In the genomic region with DNA sequence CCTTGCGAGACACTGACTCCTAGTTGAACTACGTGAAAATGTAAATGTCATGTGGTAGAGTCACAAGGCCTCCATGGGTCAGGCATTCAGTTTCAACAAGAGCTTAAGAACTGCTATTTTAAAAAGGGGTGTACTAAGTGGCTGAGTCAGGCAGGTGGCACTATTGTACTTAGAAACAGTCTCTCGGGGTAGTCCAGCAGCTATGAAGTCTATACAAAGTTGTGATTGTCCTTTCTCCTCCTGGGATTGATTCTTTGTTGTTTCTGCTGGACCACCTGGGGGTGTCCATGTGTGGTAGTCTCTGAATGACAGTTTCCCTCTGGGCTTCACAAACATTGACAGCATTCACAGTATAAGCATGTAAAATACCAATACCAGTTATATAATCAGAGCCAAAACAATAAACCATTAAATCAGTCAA, we compare ENCODE assay signal across 8 cellular contexts. TPM values are rescaled to one million over a fixed set of nuclear protein-coding genes. Genes with fewer than 3 reads are reported as not detected.
DNase-seq lines count a peak whose midpoint lies in the region; ATAC-seq, FAIRE-seq and TF ChIP-seq lines count a peak whose summit lies in the region.

No MANE protein-coding gene starts in this region.

- no peak for TF ChIP-seq EP300 in GM12878 (IDR thresholded peaks at IDR 0.05; ENCODE audit: borderline replicate concordance in 1 of 2, control insufficient read depth in 1 of 2, low read depth in 2 of 2, low read length in 2 of 2)

- no peak for TF ChIP-seq POLR2A in GM12878 (IDR thresholded peaks at IDR 0.05; ENCODE audit: low read depth, low read length)

- DNase-seq in DMS79 (lab: John Stamatoyannopoulos, UW) (peak; percentile 15), NCI-H524 (lab: John Stamatoyannopoulos, UW) (peak; percentile 41 to 78), GM12878 (ENCODE audit: low read depth, low spot score) (peak; percentile 23), superior temporal gyrus (ENCODE audit: extremely low spot score) (peak; percentile 80)
- DNase-seq in effector memory CD8-positive, alpha-beta T cell, result no peak

- no peaks in the 10 kb centered on the region; the same call in 2 of the 3 replicates for H3K9me3 ChIP-seq in GM12878 (replicated peaks; ENCODE audit: control insufficient read depth, insufficient read depth, low read length)

- H3K4me3 ChIP-seq in GM12878, result no peak overlapping the region

- RAD21 ChIA-PET in GM12878 (lab: Charles Lee; ENCODE audit: unreplicated experiment), result interaction anchor here (0.9 to 4.0 kb wide), 20 partner anchors 8 to 937 kb away, joined by 3 to 33 read pairs (median 4); partner anchors contain the start of gene UGGT2

- peak; percentile 89 for ATAC-seq in GM19438 (IDR thresholded peaks at IDR 0.05; ENCODE audit: low read depth, unreplicated experiment)
- ATAC-seq in HG03432 (IDR thresholded peaks at IDR 0.05; ENCODE audit: unreplicated experiment), result peak; percentile 96
- ATAC-seq in GM12878, result peak; percentile 97
- no peak for ATAC-seq in effector memory CD8-positive, alpha-beta T cell (replicated peaks)

- H3K4me3 Mint-ChIP-seq in effector memory CD8-positive, alpha-beta T cell, result no peak overlapping the region

- FAIRE-seq in GM12878 (lab: Jason Lieb, UNC) (no peak), islet of Langerhans (lab: Jason Lieb, UNC) (peak; percentile 99)

- H3K27me3 Mint-ChIP-seq in effector memory CD8-positive, alpha-beta T cell, result no peaks in the 10 kb centered on the region

- H3K36me3 Mint-ChIP-seq in effector memory CD8-positive, alpha-beta T cell (ENCODE audit: insufficient read depth), result no peaks in the 10 kb centered on the region

- intact Hi-C loops in GM12878 (cut with micrococcal nuclease; ENCODE audit: unreplicated experiment), result loop anchor here (1.0 to 5.0 kb wide), 4 partner anchors 56 to 937 kb away; no protein-coding TSS in a partner anchor

- SMC1A ChIA-PET in GM12878 (lab: Charles Lee; ENCODE audit: uncharacterized antibody, unreplicated experiment), result interaction anchor here (0.7 to 3.2 kb wide), 16 partner anchors 9 to 939 kb away, joined by 3 to 20 read pairs (median 4); partner anchors contain the start of gene UGGT2

- H3K4me1 Mint-ChIP-seq in effector memory CD8-positive, alpha-beta T cell (ENCODE audit: low read depth in 2 of 2), result no peaks in the 10 kb centered on the region

- no peaks in the 10 kb centered on the region for H3K4me1 ChIP-seq in GM12878 (ENCODE audit: control insufficient read depth, insufficient read depth, low read length)

- no TSS peak for BruUV-seq in GM12878 (replicated peaks; lab: Mats Ljungman, UMichigan)

- no peak overlapping the region for H3K9ac ChIP-seq in GM12878 (ENCODE audit: control insufficient read depth, insufficient read depth, low read length)

- no peaks in the 10 kb centered on the region for H3K79me2 ChIP-seq in GM12878 (ENCODE audit: control insufficient read depth, insufficient read depth, low read length)

- no peaks in the 10 kb centered on the region for H3K27me3 ChIP-seq in GM12878 (replicated peaks in 1 of 2; ENCODE audit: control insufficient read depth in 2 of 2, insufficient read depth in 2 of 2, low read length in 1 of 2)

- in situ Hi-C loops in GM12878 (cut with MboI), result loop anchor here (10.0 kb wide), 2 partner anchors 205 to 805 kb away; no protein-coding TSS in a partner anchor

- POLR2A ChIA-PET in GM12878 (lab: Charles Lee), result interaction anchor here (0.6 to 1.3 kb wide), 2 partner anchors 33 to 311 kb away, joined by 3 to 6 read pairs; partner anchors contain the start of gene UGGT2

- no peak overlapping the region for H3K4me2 ChIP-seq in GM12878 (ENCODE audit: control insufficient read depth, insufficient read depth)

- H4K20me1 ChIP-seq in GM12878 (ENCODE audit: control insufficient read depth, insufficient read depth), result no peaks in the 10 kb centered on the region

- H2AFZ ChIP-seq in GM12878 (ENCODE audit: control insufficient read depth, low read depth, low read length), result peak overlapping the region; percentile 20; the same call in 1 of the 2 replicates

- CTCF ChIA-PET in GM12878 (lab: Yijun Ruan, JAX), result interaction anchor here (0.7 to 3.8 kb wide), 43 partner anchors 9 to 1400 kb away, joined by 3 to 47 read pairs (median 4); partner anchors contain the start of gene UGGT2

- 65% methylated on average over 3 of the region's 3 CpGs for WGBS in GM12878 (ENCODE audit: insufficient coverage, insufficient replicate concordance, low lambda C conversion rate, missing lambda C conversion rate)

- peak; percentile 66 to 89 (median 78); a peak in 5 of 6 replicates for TF ChIP-seq CTCF in GM12878 (IDR thresholded peaks at IDR 0.05 in 2 of 3, conservative IDR thresholded peaks at IDR 0.05 in 1 of 3; ENCODE audit: control insufficient read depth in 2 of 3, extremely low read depth in 1 of 3, insufficient read depth in 1 of 3, low read depth in 3 of 3, low read length in 3 of 3)

- no peak overlapping the region for H3K27ac Mint-ChIP-seq in effector memory CD8-positive, alpha-beta T cell

- TF ChIP-seq RAD21 in GM12878 (IDR thresholded peaks at IDR 0.05; ENCODE audit: insufficient read depth, low read depth, low read length), result peak; percentile 82

- peaks cover 0 to 8% of the 10 kb centered on the region in 2 experiments; a peak in 3 of 4 replicates for H3K36me3 ChIP-seq in GM12878 (ENCODE audit: control insufficient read depth in 2 of 2, insufficient read depth in 2 of 2, low read length in 1 of 2)

- no peaks in the 10 kb centered on the region for H3K9me3 Mint-ChIP-seq in effector memory CD8-positive, alpha-beta T cell

- no peak overlapping the region for H3K27ac ChIP-seq in GM12878 (ENCODE audit: control insufficient read depth, insufficient read depth)

TF ChIP-seq in GM12878, 131 proteins besides CTCF, POLR2A, EP300 and RAD21:
- TF ChIP-seq KLF5 (IDR thresholded peaks at IDR 0.05; ENCODE audit: partially characterized antibody) (no peak), RAD51 (IDR thresholded peaks at IDR 0.05) (peak; percentile 76), ETV6 (conservative IDR thresholded peaks at IDR 0.05 in 1 of 2, IDR thresholded peaks at IDR 0.05 in 1 of 2; ENCODE audit: borderline replicate concordance in 1 of 2, low read depth in 1 of 2) (no peak), SMAD5 (IDR thresholded peaks at IDR 0.05; ENCODE audit: low read depth) (no peak), YBX1 (IDR thresholded peaks at IDR 0.05) (no peak), GABPA (IDR thresholded peaks at IDR 0.05; ENCODE audit: low read depth) (no peak), ZNF274 (IDR thresholded peaks at IDR 0.05; ENCODE audit: insufficient read depth, insufficient read length) (no peak), IRF4 (IDR thresholded peaks at IDR 0.05; ENCODE audit: low read depth, low read length) (no peak), SMC3 (IDR thresholded peaks at IDR 0.05; ENCODE audit: borderline replicate concordance, low read length) (peak; percentile 70), ZNF217 (IDR thresholded peaks at IDR 0.05) (no peak)
- TF ChIP-seq, protein P1, sequence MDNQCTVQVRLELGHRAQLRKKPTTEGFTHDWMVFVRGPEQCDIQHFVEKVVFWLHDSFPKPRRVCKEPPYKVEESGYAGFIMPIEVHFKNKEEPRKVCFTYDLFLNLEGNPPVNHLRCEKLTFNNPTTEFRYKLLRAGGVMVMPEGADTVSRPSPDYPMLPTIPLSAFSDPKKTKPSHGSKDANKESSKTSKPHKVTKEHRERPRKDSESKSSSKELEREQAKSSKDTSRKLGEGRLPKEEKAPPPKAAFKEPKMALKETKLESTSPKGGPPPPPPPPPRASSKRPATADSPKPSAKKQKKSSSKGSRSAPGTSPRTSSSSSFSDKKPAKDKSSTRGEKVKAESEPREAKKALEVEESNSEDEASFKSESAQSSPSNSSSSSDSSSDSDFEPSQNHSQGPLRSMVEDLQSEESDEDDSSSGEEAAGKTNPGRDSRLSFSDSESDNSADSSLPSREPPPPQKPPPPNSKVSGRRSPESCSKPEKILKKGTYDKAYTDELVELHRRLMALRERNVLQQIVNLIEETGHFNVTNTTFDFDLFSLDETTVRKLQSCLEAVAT (IDR thresholded peaks at IDR 0.05), result no peak

RNA-seq across cellular contexts. Expression of gene UGGT2, which starts 33.0 kb away (rescaled TPM):
- total RNA-seq in GM12878 (2013; cell fraction: nucleolus; rRNA removed), result 225 and 233 TPM in 2 replicates
- total RNA-seq in GM12878 (2014; rRNA removed), result 27.4 and 28.0 TPM in 2 replicates
- total RNA-seq in GM12878 (2014; rRNA removed; fragmentation: Illumina TruSeq; extraction: Trizol), result 29.0 and 32.2 TPM in 2 replicates
- 17.8 and 17.9 TPM in 2 replicates for total RNA-seq in GM12878 (2021)
- 2.0 TPM for polyA plus RNA-seq in GM12878 (2011; ENCODE audit: low read depth)
- polyA plus RNA-seq in GM12878 (2011; rRNA removed), result 24.8 and 48.5 TPM in 2 replicates
- polyA plus RNA-seq in GM12878 (2011; cell fraction: cytosol; rRNA removed), result 5.2 and 6.0 TPM in 2 replicates
- 60.0 and 60.1 TPM in 2 replicates for polyA plus RNA-seq in GM12878 (2011; cell fraction: nucleus; rRNA removed)
- polyA plus RNA-seq in GM12878 (2012), result 5.4 and 7.4 TPM in 2 replicates
- polyA plus RNA-seq in GM12878 (2014; fragmentation: Illumina TruSeq; extraction: Trizol), result 16.7 and 22.6 TPM in 2 replicates
- polyA plus RNA-seq in GM12878 (2014; fragmentation: Nextera tagmentation; extraction: Ambion mirVana), result 1 to 10 TPM; 4.9 to 6.3 TPM
- polyA plus RNA-seq in GM12878 (2014; rRNA removed), result 16.7 and 19.8 TPM in 2 replicates
- polyA plus RNA-seq in GM12878 (2016; fragmentation: Nextera tagmentation; extraction: Ambion mirVana), result 10 to 100 TPM; 12.7 to 14.0 TPM
- 33.5 and 36.2 TPM in 2 replicates for polyA minus RNA-seq in GM12878 (2011; rRNA and poly(A)+ RNA removed)
- 4.1 and 13.4 TPM in 2 replicates for polyA minus RNA-seq in GM12878 (2011; cell fraction: cytosol; rRNA and poly(A)+ RNA removed)
- polyA minus RNA-seq in GM12878 (2011; cell fraction: nucleus; rRNA and poly(A)+ RNA removed), result 149 and 238 TPM in 2 replicates

Comparison
In these comparisons a context has a peak if more than half of its experiments do, and no peak if none do; other contexts are left out.
1. DNase-seq: peak in DMS79 (single experiment), NCI-H524 (2 of 2), GM12878 (single experiment) and superior temporal gyrus (single experiment); none in effector memory CD8-positive, alpha-beta T cell (0 of 3).